8 cellular contexts compared by ENCODE assay signal in the genomic region with DNA sequence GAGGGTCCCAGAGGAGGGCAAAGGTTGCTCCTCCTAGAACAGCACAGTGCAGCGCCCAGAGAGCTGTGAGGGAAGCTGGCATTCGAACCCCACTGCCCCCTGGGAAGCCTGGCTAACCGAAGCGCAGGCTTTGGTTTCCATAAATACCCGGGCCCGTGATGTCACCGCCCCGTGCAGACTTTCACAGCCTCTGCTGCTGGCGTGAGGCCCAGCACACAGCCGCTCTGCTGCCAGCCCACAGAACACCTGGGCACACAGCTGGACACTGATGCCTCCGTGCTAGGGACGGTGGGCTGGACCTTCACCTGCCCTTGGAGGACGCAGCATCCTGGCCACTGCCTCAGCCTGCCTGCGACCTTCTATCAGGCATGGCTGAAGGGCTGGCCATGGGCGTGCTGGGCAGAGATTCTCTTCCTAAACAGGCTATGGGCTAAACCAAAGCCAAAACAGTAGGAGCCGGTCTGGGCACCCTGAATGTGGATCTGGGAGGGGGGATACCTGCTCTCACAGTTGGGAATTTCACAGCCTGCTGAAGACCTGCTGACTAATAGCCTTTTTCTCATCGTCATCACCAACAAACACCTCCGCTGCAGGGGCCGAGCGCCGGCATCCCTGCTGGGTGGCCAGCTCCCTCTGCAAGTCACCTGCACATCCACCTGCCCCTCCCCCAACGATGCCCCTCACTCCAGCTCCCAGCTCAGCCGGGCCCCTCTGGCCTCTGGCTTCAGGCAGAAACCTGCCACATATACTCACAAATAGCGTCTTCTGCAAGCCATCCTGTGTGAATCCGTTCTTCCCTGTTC. TPM values are rescaled to one million over a fixed set of nuclear protein-coding genes. Genes with fewer than 3 reads are reported as not detected.
A peak's percentile ranks its signal among the peaks of the same experiment; 100 is the strongest.
DNase-seq lines count a peak whose midpoint lies in the region; ATAC-seq and TF ChIP-seq lines count a peak whose summit lies in the region.

No MANE protein-coding gene starts in this region.

- H3K36me3 ChIP-seq in transverse colon = no peaks in the 10 kb centered on the region

- no peak for TF ChIP-seq EP300 in transverse colon (IDR thresholded peaks at IDR 0.05; ENCODE audit: low read depth)

- H3K27me3 ChIP-seq in transverse colon = peaks cover 44% of the 10 kb centered on the region

- CTCF ChIA-PET in RWPE1 (lab: Yijun Ruan, JAX) = no interaction called here

- intact Hi-C loops in left ventricle myocardium superior (cut with micrococcal nuclease) (no loop called here), transverse colon (cut with DNase I; ENCODE audit: low total_unique reads) (no loop called here)

- no peaks in the 10 kb centered on the region for H3K9me3 ChIP-seq in transverse colon

- peaks cover 3 to 13% (median 7%) of the 10 kb centered on the region in 4 donors for H3K4me1 ChIP-seq in transverse colon

- ATAC-seq in GM18861 (IDR thresholded peaks at IDR 0.05; ENCODE audit: unreplicated experiment) = peak; percentile 53
- peak; percentile 45 for ATAC-seq in HG03095 (IDR thresholded peaks at IDR 0.05; ENCODE audit: unreplicated experiment)
- peak; percentile 84 for ATAC-seq in left ventricle myocardium superior
- ATAC-seq in GM21515 (IDR thresholded peaks at IDR 0.05; ENCODE audit: unreplicated experiment) = no peak

- H3K4me3 ChIP-seq in transverse colon = peak overlapping the region in 1 of 4 donors; percentile 9

- in situ Hi-C loops in transverse colon (cut with MboI; ENCODE audit: low pct_ligation_motif_present in 1 of 4, low pct_unique_long_range_greater_than_20kb in 1 of 4, low sequenced_read_pairs in 3 of 4) = no loop called here

- no peak for TF ChIP-seq CTCF in RWPE1 (conservative IDR thresholded peaks at IDR 0.05; ENCODE audit: low read depth)
- no peak for TF ChIP-seq CTCF in transverse colon (IDR thresholded peaks at IDR 0.05)

- TF ChIP-seq POLR2A in transverse colon (IDR thresholded peaks at IDR 0.05) = no peak

- H3K27ac ChIP-seq in RWPE1 = peak overlapping the region; percentile 15; the same call in 1 of the 2 replicates
- peak overlapping the region in 1 of 4 donors; percentile 10 for H3K27ac ChIP-seq in transverse colon

- POLR2A ChIA-PET in RWPE1 (lab: Yijun Ruan, JAX; ENCODE audit: low non-redundant PET) = no interaction called here

- DNase-seq in A172 (ENCODE audit: low spot score) (peak; percentile 60), RWPE1 (ENCODE audit: low spot score) (no peak), left ventricle myocardium superior (peak; percentile 88), transverse colon (peak; percentile 77), NCI-H774 (lab: John Stamatoyannopoulos, UW) (no peak)

- WGBS in transverse colon (ENCODE audit: low coverage in 1 of 2), 2 donors = 47% methylated on average over 18 of the region's 25 CpGs; no CpG with 5 or more reads in 1 of the 2 donors

RNA-seq across cellular contexts. Expression of a gene that starts 0.8 kb away (rescaled TPM):
- 22.5 and 25.8 TPM in 2 replicates for total RNA-seq in A172 (2014; rRNA removed; shearing (Covaris generic))
- total RNA-seq in left ventricle myocardium superior (95.1 TPM), transverse colon (10 to 100 TPM; 24.0 to 43.0 (median 31.8) TPM)

Comparison
In these comparisons a context has a peak if more than half of its experiments do, and no peak if none do; other contexts are left out.
1. DNase-seq: peak in A172 (single experiment), left ventricle myocardium superior (single experiment) and transverse colon (single experiment); none in RWPE1 (single experiment) and NCI-H774 (single experiment).